Comparison of ENCODE assay signal across 2 cellular contexts in genomic region chr2:187210726-187211125, GRCh38.
TF ChIP-seq lines count a peak whose summit lies in the region.

No MANE protein-coding gene starts in this region.

TF ChIP-seq in GM23338, 12 proteins besides CTCF, POLR2A, EP300 and RAD21 (continued from another document):
- TF ChIP-seq JUNB (IDR thresholded peaks at IDR 0.05; ENCODE audit: unreplicated experiment): no peak
- no peak for TF ChIP-seq POLR2AphosphoS5 (IDR thresholded peaks at IDR 0.05; ENCODE audit: low read depth)
- TF ChIP-seq, protein P1, sequence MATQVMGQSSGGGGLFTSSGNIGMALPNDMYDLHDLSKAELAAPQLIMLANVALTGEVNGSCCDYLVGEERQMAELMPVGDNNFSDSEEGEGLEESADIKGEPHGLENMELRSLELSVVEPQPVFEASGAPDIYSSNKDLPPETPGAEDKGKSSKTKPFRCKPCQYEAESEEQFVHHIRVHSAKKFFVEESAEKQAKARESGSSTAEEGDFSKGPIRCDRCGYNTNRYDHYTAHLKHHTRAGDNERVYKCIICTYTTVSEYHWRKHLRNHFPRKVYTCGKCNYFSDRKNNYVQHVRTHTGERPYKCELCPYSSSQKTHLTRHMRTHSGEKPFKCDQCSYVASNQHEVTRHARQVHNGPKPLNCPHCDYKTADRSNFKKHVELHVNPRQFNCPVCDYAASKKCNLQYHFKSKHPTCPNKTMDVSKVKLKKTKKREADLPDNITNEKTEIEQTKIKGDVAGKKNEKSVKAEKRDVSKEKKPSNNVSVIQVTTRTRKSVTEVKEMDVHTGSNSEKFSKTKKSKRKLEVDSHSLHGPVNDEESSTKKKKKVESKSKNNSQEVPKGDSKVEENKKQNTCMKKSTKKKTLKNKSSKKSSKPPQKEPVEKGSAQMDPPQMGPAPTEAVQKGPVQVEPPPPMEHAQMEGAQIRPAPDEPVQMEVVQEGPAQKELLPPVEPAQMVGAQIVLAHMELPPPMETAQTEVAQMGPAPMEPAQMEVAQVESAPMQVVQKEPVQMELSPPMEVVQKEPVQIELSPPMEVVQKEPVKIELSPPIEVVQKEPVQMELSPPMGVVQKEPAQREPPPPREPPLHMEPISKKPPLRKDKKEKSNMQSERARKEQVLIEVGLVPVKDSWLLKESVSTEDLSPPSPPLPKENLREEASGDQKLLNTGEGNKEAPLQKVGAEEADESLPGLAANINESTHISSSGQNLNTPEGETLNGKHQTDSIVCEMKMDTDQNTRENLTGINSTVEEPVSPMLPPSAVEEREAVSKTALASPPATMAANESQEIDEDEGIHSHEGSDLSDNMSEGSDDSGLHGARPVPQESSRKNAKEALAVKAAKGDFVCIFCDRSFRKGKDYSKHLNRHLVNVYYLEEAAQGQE (IDR thresholded peaks at IDR 0.05; ENCODE audit: unreplicated experiment): no peak
- TF ChIP-seq EZH2phosphoT487 (IDR thresholded peaks at IDR 0.05; ENCODE audit: unreplicated experiment): no peak
- TF ChIP-seq NANOG (IDR thresholded peaks at IDR 0.05; ENCODE audit: borderline replicate concordance): no peak
- TF ChIP-seq EZH2 (IDR thresholded peaks at IDR 0.05; ENCODE audit: low read depth, unreplicated experiment): no peak
- no peak for TF ChIP-seq ZNF331 (CRISPR knock-in tag; IDR thresholded peaks at IDR 0.05; ENCODE audit: low read depth)
- TF ChIP-seq CREB1 (CRISPR knock-in tag; IDR thresholded peaks at IDR 0.05; ENCODE audit: low read depth): no peak
- no peak for TF ChIP-seq ZNF462 (CRISPR knock-in tag; IDR thresholded peaks at IDR 0.05)
TF ChIP-seq in GM23338: peak in this region for 0.

TF ChIP-seq in K562, 482 proteins besides CTCF, POLR2A, EP300 and RAD21 (continued from another document):
- no peak for TF ChIP-seq ZMIZ1 (IDR thresholded peaks at IDR 0.05; ENCODE audit: low read depth in 2 of 2, low read length in 2 of 2)
TF ChIP-seq in K562: peak in this region for 2.
